ENCODE assay signal across 1 cellular context in the genomic region with DNA sequence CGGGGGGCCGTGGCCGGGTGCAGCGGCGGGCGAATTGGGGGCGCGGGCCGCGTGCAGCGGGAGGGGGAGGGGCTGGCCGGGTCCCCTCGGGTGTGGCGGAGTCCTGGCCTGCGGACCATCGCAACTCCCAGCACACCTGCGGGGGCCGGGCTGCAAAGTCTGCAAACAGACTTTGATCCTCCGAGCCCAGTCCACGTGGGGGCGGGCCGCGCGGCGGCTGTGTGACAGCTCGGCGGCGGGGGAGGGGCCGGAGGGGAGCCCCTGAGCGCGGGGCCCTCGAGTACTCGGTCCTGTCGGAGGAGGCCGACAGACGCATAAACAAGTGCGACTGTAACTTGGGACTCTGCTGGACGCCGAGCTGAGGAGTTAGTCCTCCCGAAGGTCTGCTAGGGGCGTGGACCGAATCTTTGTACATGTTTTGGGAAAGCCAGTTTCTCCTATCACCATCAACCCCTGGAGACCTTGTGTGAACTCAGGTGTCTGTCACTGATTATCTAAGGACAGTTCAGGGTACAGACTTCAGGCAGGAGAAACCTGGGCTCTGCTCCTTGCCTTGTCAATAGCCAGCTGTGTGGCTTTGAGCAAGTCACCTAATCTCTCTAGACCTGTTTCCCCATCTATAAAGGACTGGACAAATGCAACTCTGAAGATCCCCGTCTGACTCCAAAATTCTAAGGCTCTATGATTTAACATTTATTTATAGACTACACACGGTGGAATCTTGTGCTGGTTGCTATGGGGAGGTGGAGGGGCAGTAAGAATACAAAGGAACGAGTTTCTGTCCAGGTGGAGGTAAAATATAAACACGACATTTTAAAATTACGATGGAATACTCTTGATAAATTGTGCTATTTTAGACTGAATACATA.
TF ChIP-seq lines count a peak whose summit lies in the region.

No MANE protein-coding gene starts in this region.

TF ChIP-seq in K562, 482 proteins besides CTCF, POLR2A, EP300 and RAD21 (continued from another document and continues in another):
- TF ChIP-seq SRSF9 (IDR thresholded peaks at IDR 0.05; ENCODE audit: borderline replicate concordance, low read depth, low read length) (no peak), TOE1 (IDR thresholded peaks at IDR 0.05; ENCODE audit: borderline replicate concordance) (no peak), TOE1 (CRISPR knock-in tag; IDR thresholded peaks at IDR 0.05; ENCODE audit: borderline replicate concordance, low read depth) (no peak), POLR2G (IDR thresholded peaks at IDR 0.05; ENCODE audit: low read depth, low read length) (no peak), SIRT6 (IDR thresholded peaks at IDR 0.05; ENCODE audit: low read depth, low read length) (no peak), ZNF785 (CRISPR knock-in tag; IDR thresholded peaks at IDR 0.05) (no peak), HDGF (IDR thresholded peaks at IDR 0.05) (no peak), CBX2 (IDR thresholded peaks at IDR 0.05; ENCODE audit: insufficient read depth, low read length, poor library complexity, severe bottlenecking) (no peak), DMBX1 (CRISPR knock-in tag; IDR thresholded peaks at IDR 0.05; ENCODE audit: borderline replicate concordance) (no peak), ZNF280A (IDR thresholded peaks at IDR 0.05; ENCODE audit: low read depth, partially characterized antibody) (no peak), RB1 (IDR thresholded peaks at IDR 0.05; ENCODE audit: low read depth) (peak; percentile 69), ZNF134 (CRISPR knock-in tag; conservative IDR thresholded peaks at IDR 0.05) (no peak), FOSL1 (tag; conservative IDR thresholded peaks at IDR 0.05) (no peak), BACH1 (tag; IDR thresholded peaks at IDR 0.05) (no peak), FOXM1 (IDR thresholded peaks at IDR 0.05; ENCODE audit: low read depth) (no peak; the same call in 1 of the 2 replicates), FOXM1 (CRISPR knock-in tag; IDR thresholded peaks at IDR 0.05; ENCODE audit: low read depth) (peak; percentile 49), NFIC (IDR thresholded peaks at IDR 0.05) (peak; percentile 49; the same call in 1 of the 2 replicates), TGIF2 (CRISPR knock-in tag; IDR thresholded peaks at IDR 0.05) (peak; percentile 85; the same call in 1 of the 2 replicates), MCM3 (IDR thresholded peaks at IDR 0.05) (no peak), GTF2A2 (tag; IDR thresholded peaks at IDR 0.05) (no peak), BRD9 (IDR thresholded peaks at IDR 0.05; ENCODE audit: low read depth, partially characterized antibody) (peak; percentile 37), NFE2L1 (tag; IDR thresholded peaks at IDR 0.05; ENCODE audit: borderline replicate concordance, low read depth) (no peak), ZNF12 (CRISPR knock-in tag; IDR thresholded peaks at IDR 0.05) (no peak), ZNF384 (IDR thresholded peaks at IDR 0.05; ENCODE audit: low read depth, low read length) (no peak), RBFOX2 (IDR thresholded peaks at IDR 0.05; ENCODE audit: low read depth, low read length) (no peak), ZBTB26 (CRISPR knock-in tag; IDR thresholded peaks at IDR 0.05) (no peak), CREM (IDR thresholded peaks at IDR 0.05; ENCODE audit: low read depth) (peak; percentile 96), NONO (IDR thresholded peaks at IDR 0.05; ENCODE audit: low read depth in 2 of 2, low read length in 1 of 2) (no peak), L3MBTL2 (IDR thresholded peaks at IDR 0.05) (peak; percentile 18; the same call in 1 of the 2 replicates), TAF15 (IDR thresholded peaks at IDR 0.05; ENCODE audit: low read depth, low read length) (no peak), HDAC8 (tag; IDR thresholded peaks at IDR 0.05) (no peak), TFAM (CRISPR knock-in tag; conservative IDR thresholded peaks at IDR 0.05) (no peak), LCOR (CRISPR knock-in tag; IDR thresholded peaks at IDR 0.05) (no peak), IRF9 (tag; IDR thresholded peaks at IDR 0.05) (no peak), RBM14 (IDR thresholded peaks at IDR 0.05; ENCODE audit: borderline replicate concordance, insufficient read depth, low read depth, low read length) (no peak), ARID1B (IDR thresholded peaks at IDR 0.05) (peak; percentile 65), TCF15 (CRISPR knock-in tag; IDR thresholded peaks at IDR 0.05) (no peak), HES1 (IDR thresholded peaks at IDR 0.05; ENCODE audit: low read depth) (no peak), THRAP3 (IDR thresholded peaks at IDR 0.05; ENCODE audit: borderline replicate concordance) (no peak), CEBPB (tag; IDR thresholded peaks at IDR 0.05) (no peak), MYBL2 (IDR thresholded peaks at IDR 0.05; ENCODE audit: low read depth) (no peak), MYBL2 (CRISPR knock-in tag; IDR thresholded peaks at IDR 0.05; ENCODE audit: borderline replicate concordance) (no peak), HMG20A (CRISPR knock-in tag; conservative IDR thresholded peaks at IDR 0.05) (no peak), TARDBP (IDR thresholded peaks at IDR 0.05) (no peak), ZNF445 (CRISPR knock-in tag; IDR thresholded peaks at IDR 0.05; ENCODE audit: low read depth) (0 out of 2 replicates have a peak, but pooled peaks have one; percentile 35), PML (IDR thresholded peaks at IDR 0.05; ENCODE audit: low read length) (peak; percentile 54; the same call in 1 of the 2 replicates), USF2 (CRISPR knock-in tag; IDR thresholded peaks at IDR 0.05) (no peak), CBFA2T2 (conservative IDR thresholded peaks at IDR 0.05) (peak; percentile 79), HNRNPK (IDR thresholded peaks at IDR 0.05; ENCODE audit: low read depth, low read length, poor library complexity, severe bottlenecking) (no peak), JUN (IDR thresholded peaks at IDR 0.05; ENCODE audit: borderline replicate concordance, low read depth, low read length) (peak; percentile 15; the same call in 1 of the 2 replicates), JUN (CRISPR knock-in tag; IDR thresholded peaks at IDR 0.05; ENCODE audit: borderline replicate concordance) (no peak)
- TF ChIP-seq, protein P1, sequence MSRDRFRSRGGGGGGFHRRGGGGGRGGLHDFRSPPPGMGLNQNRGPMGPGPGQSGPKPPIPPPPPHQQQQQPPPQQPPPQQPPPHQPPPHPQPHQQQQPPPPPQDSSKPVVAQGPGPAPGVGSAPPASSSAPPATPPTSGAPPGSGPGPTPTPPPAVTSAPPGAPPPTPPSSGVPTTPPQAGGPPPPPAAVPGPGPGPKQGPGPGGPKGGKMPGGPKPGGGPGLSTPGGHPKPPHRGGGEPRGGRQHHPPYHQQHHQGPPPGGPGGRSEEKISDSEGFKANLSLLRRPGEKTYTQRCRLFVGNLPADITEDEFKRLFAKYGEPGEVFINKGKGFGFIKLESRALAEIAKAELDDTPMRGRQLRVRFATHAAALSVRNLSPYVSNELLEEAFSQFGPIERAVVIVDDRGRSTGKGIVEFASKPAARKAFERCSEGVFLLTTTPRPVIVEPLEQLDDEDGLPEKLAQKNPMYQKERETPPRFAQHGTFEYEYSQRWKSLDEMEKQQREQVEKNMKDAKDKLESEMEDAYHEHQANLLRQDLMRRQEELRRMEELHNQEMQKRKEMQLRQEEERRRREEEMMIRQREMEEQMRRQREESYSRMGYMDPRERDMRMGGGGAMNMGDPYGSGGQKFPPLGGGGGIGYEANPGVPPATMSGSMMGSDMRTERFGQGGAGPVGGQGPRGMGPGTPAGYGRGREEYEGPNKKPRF (IDR thresholded peaks at IDR 0.05; ENCODE audit: low read depth, low read length): no peak
- TF ChIP-seq, protein P2, sequence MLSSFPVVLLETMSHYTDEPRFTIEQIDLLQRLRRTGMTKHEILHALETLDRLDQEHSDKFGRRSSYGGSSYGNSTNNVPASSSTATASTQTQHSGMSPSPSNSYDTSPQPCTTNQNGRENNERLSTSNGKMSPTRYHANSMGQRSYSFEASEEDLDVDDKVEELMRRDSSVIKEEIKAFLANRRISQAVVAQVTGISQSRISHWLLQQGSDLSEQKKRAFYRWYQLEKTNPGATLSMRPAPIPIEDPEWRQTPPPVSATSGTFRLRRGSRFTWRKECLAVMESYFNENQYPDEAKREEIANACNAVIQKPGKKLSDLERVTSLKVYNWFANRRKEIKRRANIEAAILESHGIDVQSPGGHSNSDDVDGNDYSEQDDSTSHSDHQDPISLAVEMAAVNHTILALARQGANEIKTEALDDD (IDR thresholded peaks at IDR 0.05): peak; percentile 45; the same call in 1 of the 2 replicates
- TF ChIP-seq, protein P3, sequence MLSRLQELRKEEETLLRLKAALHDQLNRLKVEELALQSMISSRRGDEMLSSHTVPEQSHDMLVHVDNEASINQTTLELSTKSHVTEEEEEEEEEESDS (CRISPR knock-in tag; IDR thresholded peaks at IDR 0.05): no peak
- TF ChIP-seq, protein P4, sequence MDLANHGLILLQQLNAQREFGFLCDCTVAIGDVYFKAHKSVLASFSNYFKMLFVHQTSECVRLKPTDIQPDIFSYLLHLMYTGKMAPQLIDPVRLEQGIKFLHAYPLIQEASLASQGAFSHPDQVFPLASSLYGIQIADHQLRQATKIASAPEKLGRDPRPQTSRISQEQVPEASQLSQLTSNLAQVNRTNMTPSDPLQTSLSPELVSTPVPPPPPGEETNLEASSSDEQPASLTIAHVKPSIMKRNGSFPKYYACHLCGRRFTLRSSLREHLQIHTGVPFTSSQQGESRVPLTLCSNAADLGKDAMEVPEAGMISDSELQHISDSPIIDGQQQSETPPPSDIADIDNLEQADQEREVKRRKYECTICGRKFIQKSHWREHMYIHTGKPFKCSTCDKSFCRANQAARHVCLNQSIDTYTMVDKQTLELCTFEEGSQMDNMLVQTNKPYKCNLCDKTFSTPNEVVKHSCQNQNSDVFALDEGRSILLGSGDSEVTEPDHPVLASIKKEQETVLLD (IDR thresholded peaks at IDR 0.05): no peak
- TF ChIP-seq, protein P5, sequence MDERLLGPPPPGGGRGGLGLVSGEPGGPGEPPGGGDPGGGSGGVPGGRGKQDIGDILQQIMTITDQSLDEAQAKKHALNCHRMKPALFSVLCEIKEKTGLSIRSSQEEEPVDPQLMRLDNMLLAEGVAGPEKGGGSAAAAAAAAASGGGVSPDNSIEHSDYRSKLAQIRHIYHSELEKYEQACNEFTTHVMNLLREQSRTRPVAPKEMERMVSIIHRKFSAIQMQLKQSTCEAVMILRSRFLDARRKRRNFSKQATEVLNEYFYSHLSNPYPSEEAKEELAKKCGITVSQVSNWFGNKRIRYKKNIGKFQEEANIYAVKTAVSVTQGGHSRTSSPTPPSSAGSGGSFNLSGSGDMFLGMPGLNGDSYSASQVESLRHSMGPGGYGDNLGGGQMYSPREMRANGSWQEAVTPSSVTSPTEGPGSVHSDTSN (CRISPR knock-in tag; IDR thresholded peaks at IDR 0.05; ENCODE audit: low read depth): no peak
- TF ChIP-seq, protein P5 (tag; conservative IDR thresholded peaks at IDR 0.05; ENCODE audit: low read depth): 0 out of 2 replicates have a peak, but pooled peaks have one; percentile 23
